In the genomic region with DNA sequence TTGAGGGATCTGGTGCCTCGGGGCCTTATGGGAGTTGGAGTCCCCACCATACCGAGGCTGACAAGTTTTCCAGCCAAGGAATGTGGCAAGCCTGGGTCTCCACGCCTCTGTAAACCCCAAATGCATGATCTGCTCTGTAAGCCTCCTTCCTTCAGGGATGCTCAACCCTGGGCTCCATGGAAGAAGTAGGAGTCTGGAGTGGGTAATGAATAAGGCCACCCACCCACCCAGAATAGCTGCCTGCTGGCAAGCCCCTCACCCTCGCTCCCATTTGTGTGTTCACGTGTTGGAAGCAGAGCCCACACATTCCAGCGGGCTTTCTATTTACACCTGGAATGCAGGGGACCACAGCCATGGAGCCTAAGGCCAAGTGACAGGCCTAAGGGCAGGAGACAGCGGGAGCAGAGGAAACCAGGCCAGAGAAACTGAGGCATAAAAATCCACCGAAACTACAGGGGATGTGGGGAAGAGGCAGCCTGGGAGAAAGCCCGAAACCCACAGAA, we compare ENCODE assay signal across 8 cellular contexts. TPM values are rescaled to one million over a fixed set of nuclear protein-coding genes. Genes with fewer than 3 reads are reported as not detected.
DNase-seq lines count a peak whose midpoint lies in the region; ATAC-seq, FAIRE-seq and TF ChIP-seq lines count a peak whose summit lies in the region.

No MANE protein-coding gene starts in this region.

- WGBS in HepG2 (ENCODE audit: low lambda C conversion rate): 5% methylated on average over 5 of the region's 9 CpGs
- WGBS in right lobe of liver (ENCODE audit: insufficient coverage, low coverage, low lambda C conversion rate, missing lambda C conversion rate): 18% methylated on average over 7 of the region's 9 CpGs
- WGBS in mesodermal cell (ENCODE audit: insufficient coverage in 2 of 2), 2 experiments: 0 to 4% methylated on average over 4 to 8 of the region's 9 CpGs

- H3K36me3 Mint-ChIP-seq in brain: no peaks in the 10 kb centered on the region

- no peak for TF ChIP-seq POLR2A in HepG2 (IDR thresholded peaks at IDR 0.05; ENCODE audit: insufficient read depth in 1 of 2, low read depth in 2 of 2, low read length in 2 of 2)
- TF ChIP-seq POLR2A in right lobe of liver (IDR thresholded peaks at IDR 0.05): no peak

- peak overlapping the region; percentile 77 for H3K4me2 ChIP-seq in HepG2 (ENCODE audit: low read depth, low read length)

- no TSS peak for BruUV-seq in HepG2 (replicated peaks; lab: Mats Ljungman, UMichigan)

- H3K36me3 ChIP-seq in HepG2 (replicated peaks in 1 of 2; ENCODE audit: control insufficient read depth in 1 of 2, insufficient read depth in 2 of 2, low read length in 2 of 2): no peaks in the 10 kb centered on the region
- H3K36me3 ChIP-seq in right lobe of liver: no peaks in the 10 kb centered on the region
- H3K36me3 ChIP-seq in mesodermal cell (ENCODE audit: control insufficient read depth, insufficient read depth, low read length): no peaks in the 10 kb centered on the region

- TF ChIP-seq CTCF in HepG2 (CRISPR knock-in tag; IDR thresholded peaks at IDR 0.05) (no peak), right lobe of liver (IDR thresholded peaks at IDR 0.05) (no peak), brain (conservative IDR thresholded peaks at IDR 0.05) (peak in 1 of 2 experiments; percentile 18)

- DNase-seq in HepG2 (ENCODE audit: low spot score): peak; percentile 39
- DNase-seq in right lobe of liver: no peak
- DNase-seq in LoVo (ENCODE audit: low spot score): no peak
- DNase-seq in SIG-M5 treated with dmso at 0.1 percent for 504 hours (lab: John Stamatoyannopoulos, UW; ENCODE audit: unreplicated experiment): no peak
- DNase-seq in CD1c-positive myeloid dendritic cell (ENCODE audit: extremely low spot score): no peak

- H3K4me1 ChIP-seq in HepG2 (ENCODE audit: insufficient read depth, low read length) (peaks cover 56% of the 10 kb centered on the region), right lobe of liver (peaks cover 0 to 16% (median 5%) of the 10 kb centered on the region in 4 donors), mesodermal cell (ENCODE audit: control insufficient read depth, insufficient read depth, low read length, poor library complexity, severe bottlenecking) (peaks cover 43% of the 10 kb centered on the region)

- H3K27ac Mint-ChIP-seq in brain: peak overlapping the region; percentile 94 to 100 (median 99)

- 0 out of 2 replicates have a peak overlapping the region, but pooled peaks have one; percentile 28 for H3K9ac ChIP-seq in HepG2 (ENCODE audit: insufficient read depth, low read depth, low read length)

- H3K4me3 Mint-ChIP-seq in brain: peak overlapping the region; percentile 89 to 92 (median 91)

- H3K4me3 ChIP-seq in HepG2 (replicated peaks in 1 of 3; ENCODE audit: insufficient read depth in 1 of 3, low read depth in 2 of 3, low read length in 3 of 3) (peak overlapping the region in 2 of 3 experiments; percentile 22 to 68; a peak in 3 of 6 replicates), right lobe of liver (peak overlapping the region in 1 of 3 donors; percentile 37), mesodermal cell (ENCODE audit: extremely low read depth, insufficient read depth, low read length, poor library complexity, severe bottlenecking) (peak overlapping the region; percentile 66)

- POLR2A ChIA-PET in HepG2 (lab: Yijun Ruan, JAX): interaction anchor here (0.8 to 2.9 kb wide), 5 partner anchors 24 to 179 kb away, joined by 3 to 35 read pairs (median 4); partner anchors contain the start of genes ASGR1, ASGR2 and SLC16A13

- H3K79me2 ChIP-seq in HepG2 (ENCODE audit: insufficient read depth, low read length): peaks cover under 1% of the 10 kb centered on the region

- H3K27me3 ChIP-seq in HepG2 (ENCODE audit: control insufficient read depth in 1 of 2, insufficient read depth in 2 of 2, low read length in 2 of 2): peaks cover 0 to 4% of the 10 kb centered on the region in 2 experiments; a peak in 2 of 5 replicates
- no peaks in the 10 kb centered on the region for H3K27me3 ChIP-seq in right lobe of liver

- peak; percentile 1 for ATAC-seq in HepG2
- ATAC-seq in right lobe of liver: no peak
- ATAC-seq in HG02938 (IDR thresholded peaks at IDR 0.05; ENCODE audit: unreplicated experiment): no peak

- H3K9me3 Mint-ChIP-seq in brain: peaks cover 0 to 2% (median 0%) of the 10 kb centered on the region in 5 experiments

- no peak overlapping the region for H2AFZ ChIP-seq in HepG2 (ENCODE audit: low read length)

- CTCF ChIA-PET in HepG2 (lab: Yijun Ruan, JAX; ENCODE audit: low intra/inter-chr PET ratio, low total read pairs): interaction anchor here (1.9 kb wide), 1 partner anchor 169 kb away, joined by 10 read pairs; no protein-coding TSS in a partner anchor

- H3K9me3 ChIP-seq in HepG2 (ENCODE audit: low read length) (no peaks in the 10 kb centered on the region), right lobe of liver (no peaks in the 10 kb centered on the region), mesodermal cell (ENCODE audit: control insufficient read depth, low read length) (no peaks in the 10 kb centered on the region)

- intact Hi-C loops in HepG2 (cut with micrococcal nuclease; ENCODE audit: unreplicated experiment): no loop called here
- intact Hi-C loops in right lobe of liver (cut with DNase I): no loop called here

- H3K27ac ChIP-seq in HepG2 (ENCODE audit: extremely low read length, insufficient read depth, low read length): no peak overlapping the region
- H3K27ac ChIP-seq in right lobe of liver: no peak overlapping the region
- H3K27ac ChIP-seq in mesodermal cell (ENCODE audit: low read depth, low read length, severe bottlenecking): peak overlapping the region; percentile 96

- H3K4me1 Mint-ChIP-seq in brain: peaks cover 86% of the 10 kb centered on the region

- peak; percentile 90 for FAIRE-seq in HepG2 (lab: Jason Lieb, UNC)

- no peak for TF ChIP-seq RAD21 in HepG2 (CRISPR knock-in tag; IDR thresholded peaks at IDR 0.05)

- H4K20me1 ChIP-seq in HepG2 (ENCODE audit: insufficient read depth, low read length): no peaks in the 10 kb centered on the region

- TF ChIP-seq EP300 in HepG2 (IDR thresholded peaks at IDR 0.05; ENCODE audit: low read depth in 2 of 2, low read length in 2 of 2) (no peak), HepG2 (CRISPR knock-in tag; IDR thresholded peaks at IDR 0.05; ENCODE audit: borderline replicate concordance) (no peak)

- peaks cover 29% of the 10 kb centered on the region for H3K27me3 Mint-ChIP-seq in brain

- in situ Hi-C loops in HepG2 (cut with HindIII; ENCODE audit: extremely low pct_ligation_motif_present, low pct_unique_long_range_greater_than_20kb): loop anchor here (5.0 kb wide), 1 partner anchor 38 kb away; the partner anchor contains the start of gene ASGR1

RNA-seq across cellular contexts. Expression of gene DLG4, which starts 4.4 kb away (rescaled TPM):
- total RNA-seq in HepG2 (2016; rRNA removed; fragmentation: Illumina TruSeq; extraction: Trizol): 0.25 and 0.71 TPM in 2 replicates
- total RNA-seq in HepG2 (2016; cell fraction: cytosol; rRNA removed; fragmentation: Illumina TruSeq; extraction: Trizol; ENCODE audit: low read depth): under 0.01 TPM in 1 of 2 replicates, not detected in the other
- total RNA-seq in HepG2 (2016; cell fraction: insoluble cytoplasmic fraction; rRNA removed; fragmentation: Illumina TruSeq; extraction: Trizol): 0.40 and 0.69 TPM in 2 replicates
- 0.40 and 0.52 TPM in 2 replicates for total RNA-seq in HepG2 (2016; cell fraction: membrane; rRNA removed; fragmentation: Illumina TruSeq; extraction: Trizol)
- 1.3 and 1.6 TPM in 2 replicates for total RNA-seq in HepG2 (2016; cell fraction: nucleus; rRNA removed; fragmentation: Illumina TruSeq; extraction: Trizol)
- 3.9 and 4.3 TPM in 2 replicates for polyA plus RNA-seq in HepG2 (2011; rRNA removed)
- polyA plus RNA-seq in HepG2 (2011; cell fraction: cytosol; rRNA removed): 1.1 and 2.0 TPM in 2 replicates
- 22.1 and 26.3 TPM in 2 replicates for polyA plus RNA-seq in HepG2 (2011; cell fraction: nucleus; rRNA removed)
- polyA plus RNA-seq in HepG2 (2012): 3.7 and 4.4 TPM in 2 replicates
- 0.18 and 0.33 TPM in 2 replicates for polyA plus RNA-seq in HepG2 (2016; cell fraction: cytosol; fragmentation: Illumina TruSeq; extraction: Trizol; ENCODE audit: low read depth)
- 0.32 and 0.49 TPM in 2 replicates for polyA plus RNA-seq in HepG2 (2016; cell fraction: insoluble cytoplasmic fraction; fragmentation: Illumina TruSeq; extraction: Trizol; ENCODE audit: low read depth)
- polyA plus RNA-seq in HepG2 (2016; cell fraction: membrane; fragmentation: Illumina TruSeq; extraction: Trizol; ENCODE audit: low read depth): 0.53 and 0.70 TPM in 2 replicates
- 2.4 and 4.5 TPM in 2 replicates for polyA plus RNA-seq in HepG2 (2016; cell fraction: nucleus; fragmentation: Illumina TruSeq; extraction: Trizol; ENCODE audit: insufficient read depth, low read depth)
- 3.3 and 3.4 TPM in 2 replicates for polyA minus RNA-seq in HepG2 (2011; rRNA and poly(A)+ RNA removed; ENCODE audit: low replicate concordance)
- polyA minus RNA-seq in HepG2 (2011; cell fraction: cytosol; rRNA and poly(A)+ RNA removed): 2.1 and 2.4 TPM in 2 replicates
- polyA minus RNA-seq in HepG2 (2011; cell fraction: nucleus; rRNA and poly(A)+ RNA removed): 4.0 and 4.2 TPM in 2 replicates
- 1 to 10 TPM; 3.0 to 6.4 (median 4.1) TPM for total RNA-seq in right lobe of liver
- 109 TPM for polyA plus RNA-seq in brain (ENCODE audit: insufficient read depth, low read depth, low replicate concordance)
- polyA plus RNA-seq in mesodermal cell (2013, experiment 1 of 2): 57.4 TPM
- polyA plus RNA-seq in mesodermal cell (2013, experiment 2 of 2): 47.2 TPM

RNA-seq across cellular contexts. Expression of gene ACADVL, which starts 4.6 kb away (rescaled TPM):
- 106 and 219 TPM in 2 replicates for total RNA-seq in HepG2 (2016; rRNA removed; fragmentation: Illumina TruSeq; extraction: Trizol)
- 29.7 and 32.3 TPM in 2 replicates for total RNA-seq in HepG2 (2016; cell fraction: cytosol; rRNA removed; fragmentation: Illumina TruSeq; extraction: Trizol; ENCODE audit: low read depth)
- 112 and 237 TPM in 2 replicates for total RNA-seq in HepG2 (2016; cell fraction: insoluble cytoplasmic fraction; rRNA removed; fragmentation: Illumina TruSeq; extraction: Trizol)
- 44.6 and 53.4 TPM in 2 replicates for total RNA-seq in HepG2 (2016; cell fraction: membrane; rRNA removed; fragmentation: Illumina TruSeq; extraction: Trizol)
- total RNA-seq in HepG2 (2016; cell fraction: nucleus; rRNA removed; fragmentation: Illumina TruSeq; extraction: Trizol): 207 and 230 TPM in 2 replicates
- polyA plus RNA-seq in HepG2 (2011; rRNA removed): 412 and 521 TPM in 2 replicates
- polyA plus RNA-seq in HepG2 (2011; cell fraction: cytosol; rRNA removed): 135 and 196 TPM in 2 replicates
- polyA plus RNA-seq in HepG2 (2011; cell fraction: nucleus; rRNA removed): 5,199 and 5,548 TPM in 2 replicates
- 315 and 441 TPM in 2 replicates for polyA plus RNA-seq in HepG2 (2012)
- polyA plus RNA-seq in HepG2 (2016; cell fraction: cytosol; fragmentation: Illumina TruSeq; extraction: Trizol; ENCODE audit: low read depth): 17.9 and 19.9 TPM in 2 replicates
- 93.8 and 107 TPM in 2 replicates for polyA plus RNA-seq in HepG2 (2016; cell fraction: insoluble cytoplasmic fraction; fragmentation: Illumina TruSeq; extraction: Trizol; ENCODE audit: low read depth)
- 31.9 and 34.8 TPM in 2 replicates for polyA plus RNA-seq in HepG2 (2016; cell fraction: membrane; fragmentation: Illumina TruSeq; extraction: Trizol; ENCODE audit: low read depth)
- polyA plus RNA-seq in HepG2 (2016; cell fraction: nucleus; fragmentation: Illumina TruSeq; extraction: Trizol; ENCODE audit: insufficient read depth, low read depth): 578 and 583 TPM in 2 replicates
- 253 and 530 TPM in 2 replicates for polyA minus RNA-seq in HepG2 (2011; rRNA and poly(A)+ RNA removed; ENCODE audit: low replicate concordance)
- polyA minus RNA-seq in HepG2 (2011; cell fraction: cytosol; rRNA and poly(A)+ RNA removed): 79.8 and 87.7 TPM in 2 replicates
- polyA minus RNA-seq in HepG2 (2011; cell fraction: nucleus; rRNA and poly(A)+ RNA removed): 354 and 373 TPM in 2 replicates
- total RNA-seq in right lobe of liver: 1,000 to 10,000 TPM in 3 of 6 experiments, 100 to 1,000 TPM in 3; 640 to 1,849 (median 1,071) TPM
- 229 TPM for polyA plus RNA-seq in brain (ENCODE audit: insufficient read depth, low read depth, low replicate concordance)
- polyA plus RNA-seq in mesodermal cell (2013, experiment 1 of 2): 270 TPM
- polyA plus RNA-seq in mesodermal cell (2013, experiment 2 of 2): 238 TPM

RNA-seq across cellular contexts. Expression of gene DVL2, which starts 19.1 kb away (rescaled TPM):
- total RNA-seq in HepG2 (2016; rRNA removed; fragmentation: Illumina TruSeq; extraction: Trizol) (27.2 and 38.2 TPM in 2 replicates), right lobe of liver (10 to 100 TPM in 4 of 6 experiments, 1 to 10 TPM in 2; 9.6 to 13.5 (median 12.8) TPM)
- 37.2 and 38.8 TPM in 2 replicates for total RNA-seq in HepG2 (2016; cell fraction: cytosol; rRNA removed; fragmentation: Illumina TruSeq; extraction: Trizol; ENCODE audit: low read depth)
- total RNA-seq in HepG2 (2016; cell fraction: insoluble cytoplasmic fraction; rRNA removed; fragmentation: Illumina TruSeq; extraction: Trizol): 22.7 and 41.3 TPM in 2 replicates
- 32.1 and 32.7 TPM in 2 replicates for total RNA-seq in HepG2 (2016; cell fraction: membrane; rRNA removed; fragmentation: Illumina TruSeq; extraction: Trizol)
- total RNA-seq in HepG2 (2016; cell fraction: nucleus; rRNA removed; fragmentation: Illumina TruSeq; extraction: Trizol): 38.1 and 39.7 TPM in 2 replicates
- polyA plus RNA-seq in HepG2 (2011; rRNA removed) (5.7 and 7.0 TPM in 2 replicates), brain (ENCODE audit: insufficient read depth, low read depth, low replicate concordance) (49.5 TPM)
- polyA plus RNA-seq in HepG2 (2011; cell fraction: cytosol; rRNA removed): 4.7 and 6.4 TPM in 2 replicates
- polyA plus RNA-seq in HepG2 (2011; cell fraction: nucleus; rRNA removed): 29.2 and 36.2 TPM in 2 replicates
- 20.0 and 24.6 TPM in 2 replicates for polyA plus RNA-seq in HepG2 (2012)
- 11.1 and 12.5 TPM in 2 replicates for polyA plus RNA-seq in HepG2 (2016; cell fraction: cytosol; fragmentation: Illumina TruSeq; extraction: Trizol; ENCODE audit: low read depth)
- polyA plus RNA-seq in HepG2 (2016; cell fraction: insoluble cytoplasmic fraction; fragmentation: Illumina TruSeq; extraction: Trizol; ENCODE audit: low read depth): 22.5 and 26.2 TPM in 2 replicates
- 18.3 and 21.6 TPM in 2 replicates for polyA plus RNA-seq in HepG2 (2016; cell fraction: membrane; fragmentation: Illumina TruSeq; extraction: Trizol; ENCODE audit: low read depth)
- polyA plus RNA-seq in HepG2 (2016; cell fraction: nucleus; fragmentation: Illumina TruSeq; extraction: Trizol; ENCODE audit: insufficient read depth, low read depth): 51.6 and 51.8 TPM in 2 replicates
- 35.3 and 40.5 TPM in 2 replicates for polyA minus RNA-seq in HepG2 (2011; rRNA and poly(A)+ RNA removed; ENCODE audit: low replicate concordance)
- 10.3 and 10.8 TPM in 2 replicates for polyA minus RNA-seq in HepG2 (2011; cell fraction: cytosol; rRNA and poly(A)+ RNA removed)
- polyA minus RNA-seq in HepG2 (2011; cell fraction: nucleus; rRNA and poly(A)+ RNA removed): 33.6 and 37.0 TPM in 2 replicates
- 67.5 TPM for polyA plus RNA-seq in mesodermal cell (2013, experiment 1 of 2)
- 54.8 TPM for polyA plus RNA-seq in mesodermal cell (2013, experiment 2 of 2)

RNA-seq across cellular contexts. Expression of gene PHF23, which starts 24.1 kb away (rescaled TPM):
- total RNA-seq in HepG2 (2016; rRNA removed; fragmentation: Illumina TruSeq; extraction: Trizol) (33.2 and 37.5 TPM in 2 replicates), right lobe of liver (10 to 100 TPM; 16.0 to 24.3 (median 18.2) TPM)
- 10.5 and 10.6 TPM in 2 replicates for total RNA-seq in HepG2 (2016; cell fraction: cytosol; rRNA removed; fragmentation: Illumina TruSeq; extraction: Trizol; ENCODE audit: low read depth)
- total RNA-seq in HepG2 (2016; cell fraction: insoluble cytoplasmic fraction; rRNA removed; fragmentation: Illumina TruSeq; extraction: Trizol): 33.3 and 34.6 TPM in 2 replicates
- 23.7 and 24.5 TPM in 2 replicates for total RNA-seq in HepG2 (2016; cell fraction: membrane; rRNA removed; fragmentation: Illumina TruSeq; extraction: Trizol)
- total RNA-seq in HepG2 (2016; cell fraction: nucleus; rRNA removed; fragmentation: Illumina TruSeq; extraction: Trizol): 13.4 and 18.2 TPM in 2 replicates
- polyA plus RNA-seq in HepG2 (2011; rRNA removed) (27.6 and 30.9 TPM in 2 replicates), brain (ENCODE audit: insufficient read depth, low read depth, low replicate concordance) (40.9 TPM)
- polyA plus RNA-seq in HepG2 (2011; cell fraction: cytosol; rRNA removed): 19.6 and 22.8 TPM in 2 replicates
- 13.4 and 14.0 TPM in 2 replicates for polyA plus RNA-seq in HepG2 (2011; cell fraction: nucleus; rRNA removed)
- polyA plus RNA-seq in HepG2 (2012): 18.6 and 20.8 TPM in 2 replicates
- 5.8 and 6.4 TPM in 2 replicates for polyA plus RNA-seq in HepG2 (2016; cell fraction: cytosol; fragmentation: Illumina TruSeq; extraction: Trizol; ENCODE audit: low read depth)
- 41.4 and 41.6 TPM in 2 replicates for polyA plus RNA-seq in HepG2 (2016; cell fraction: insoluble cytoplasmic fraction; fragmentation: Illumina TruSeq; extraction: Trizol; ENCODE audit: low read depth)
- 11.9 and 12.0 TPM in 2 replicates for polyA plus RNA-seq in HepG2 (2016; cell fraction: membrane; fragmentation: Illumina TruSeq; extraction: Trizol; ENCODE audit: low read depth)
- polyA plus RNA-seq in HepG2 (2016; cell fraction: nucleus; fragmentation: Illumina TruSeq; extraction: Trizol; ENCODE audit: insufficient read depth, low read depth): 31.1 and 36.5 TPM in 2 replicates
- polyA minus RNA-seq in HepG2 (2011; rRNA and poly(A)+ RNA removed; ENCODE audit: low replicate concordance): 20.5 and 70.5 TPM in 2 replicates
- polyA minus RNA-seq in HepG2 (2011; cell fraction: cytosol; rRNA and poly(A)+ RNA removed): 13.2 and 14.7 TPM in 2 replicates
- 9.0 and 11.4 TPM in 2 replicates for polyA minus RNA-seq in HepG2 (2011; cell fraction: nucleus; rRNA and poly(A)+ RNA removed)
- polyA plus RNA-seq in mesodermal cell (2013, experiment 1 of 2): 55.4 TPM
- polyA plus RNA-seq in mesodermal cell (2013, experiment 2 of 2): 46.8 TPM

RNA-seq across cellular contexts. Expression of gene GABARAP, which starts 27.1 kb away (rescaled TPM):
- 161 and 239 TPM in 2 replicates for total RNA-seq in HepG2 (2016; rRNA removed; fragmentation: Illumina TruSeq; extraction: Trizol)
- total RNA-seq in HepG2 (2016; cell fraction: cytosol; rRNA removed; fragmentation: Illumina TruSeq; extraction: Trizol; ENCODE audit: low read depth): 90.5 and 100 TPM in 2 replicates
- 168 and 250 TPM in 2 replicates for total RNA-seq in HepG2 (2016; cell fraction: insoluble cytoplasmic fraction; rRNA removed; fragmentation: Illumina TruSeq; extraction: Trizol)
- 138 and 155 TPM in 2 replicates for total RNA-seq in HepG2 (2016; cell fraction: membrane; rRNA removed; fragmentation: Illumina TruSeq; extraction: Trizol)
- total RNA-seq in HepG2 (2016; cell fraction: nucleus; rRNA removed; fragmentation: Illumina TruSeq; extraction: Trizol): 68.4 and 69.0 TPM in 2 replicates
- 274 and 310 TPM in 2 replicates for polyA plus RNA-seq in HepG2 (2011; rRNA removed)
- polyA plus RNA-seq in HepG2 (2011; cell fraction: cytosol; rRNA removed): 305 and 428 TPM in 2 replicates
- 83.2 and 122 TPM in 2 replicates for polyA plus RNA-seq in HepG2 (2011; cell fraction: nucleus; rRNA removed)
- 331 and 348 TPM in 2 replicates for polyA plus RNA-seq in HepG2 (2012)
- polyA plus RNA-seq in HepG2 (2016; cell fraction: cytosol; fragmentation: Illumina TruSeq; extraction: Trizol; ENCODE audit: low read depth): 210 and 241 TPM in 2 replicates
- 472 and 477 TPM in 2 replicates for polyA plus RNA-seq in HepG2 (2016; cell fraction: insoluble cytoplasmic fraction; fragmentation: Illumina TruSeq; extraction: Trizol; ENCODE audit: low read depth)
- polyA plus RNA-seq in HepG2 (2016; cell fraction: membrane; fragmentation: Illumina TruSeq; extraction: Trizol; ENCODE audit: low read depth): 260 and 279 TPM in 2 replicates
- 204 and 210 TPM in 2 replicates for polyA plus RNA-seq in HepG2 (2016; cell fraction: nucleus; fragmentation: Illumina TruSeq; extraction: Trizol; ENCODE audit: insufficient read depth, low read depth)
- polyA minus RNA-seq in HepG2 (2011; rRNA and poly(A)+ RNA removed; ENCODE audit: low replicate concordance): 234 and 265 TPM in 2 replicates
- 83.4 and 114 TPM in 2 replicates for polyA minus RNA-seq in HepG2 (2011; cell fraction: cytosol; rRNA and poly(A)+ RNA removed)
- polyA minus RNA-seq in HepG2 (2011; cell fraction: nucleus; rRNA and poly(A)+ RNA removed): 37.2 and 53.3 TPM in 2 replicates
- 100 to 1,000 TPM; 238 to 330 (median 244) TPM for total RNA-seq in right lobe of liver
- 1,714 TPM for polyA plus RNA-seq in brain (ENCODE audit: insufficient read depth, low read depth, low replicate concordance)
- 588 TPM for polyA plus RNA-seq in mesodermal cell (2013, experiment 1 of 2)
- polyA plus RNA-seq in mesodermal cell (2013, experiment 2 of 2): 514 TPM
